Comparison of ENCODE assay signal across 1 cellular context in genomic region chr18:59921384-59921891, GRCh38.
TF ChIP-seq lines count a peak whose summit lies in the region.

No MANE protein-coding gene starts in this region.

TF ChIP-seq in HepG2, 621 proteins besides CTCF, POLR2A, EP300 and RAD21:
- no peak for TF ChIP-seq RORA (CRISPR knock-in tag; IDR thresholded peaks at IDR 0.05)
- no peak for TF ChIP-seq ZNF558 (CRISPR knock-in tag; IDR thresholded peaks at IDR 0.05; ENCODE audit: borderline replicate concordance)
- no peak for TF ChIP-seq RCOR2 (CRISPR knock-in tag; IDR thresholded peaks at IDR 0.05)
- TF ChIP-seq MLXIP (CRISPR knock-in tag; IDR thresholded peaks at IDR 0.05; ENCODE audit: borderline replicate concordance): no peak
- no peak for TF ChIP-seq PHF20 (CRISPR knock-in tag; IDR thresholded peaks at IDR 0.05)
- no peak for TF ChIP-seq ZNF430 (CRISPR knock-in tag; IDR thresholded peaks at IDR 0.05)
